Comparison of ENCODE assay signal across 1 cellular context in genomic region chr9:37191403-37192089, GRCh38.
TF ChIP-seq lines count a peak whose summit lies in the region.

No MANE protein-coding gene starts in this region.

TF ChIP-seq in H1, 55 proteins besides CTCF, POLR2A, EP300 and RAD21 (continued from another document):
- TF ChIP-seq CHD7 (IDR thresholded peaks at IDR 0.05; ENCODE audit: insufficient replicate concordance, low read length) (no peak), SIX5 (IDR thresholded peaks at IDR 0.05; ENCODE audit: low read depth, low read length) (no peak), NANOG (IDR thresholded peaks at IDR 0.05; ENCODE audit: insufficient read depth, low read depth, low read length, poor library complexity, severe bottlenecking) (no peak), RNF2 (IDR thresholded peaks at IDR 0.05; ENCODE audit: borderline replicate concordance, low read depth, low read length, missing control alignments, poor library complexity, severe bottlenecking) (no peak), HDAC2 (IDR thresholded peaks at IDR 0.05; ENCODE audit: borderline replicate concordance in 1 of 2, low read depth in 2 of 2, low read length in 2 of 2) (no peak), EGR1 (IDR thresholded peaks at IDR 0.05; ENCODE audit: borderline replicate concordance, low read depth, low read length) (no peak)
